Comparison of ENCODE assay signal across 8 cellular contexts in genomic region chr10:80662429-80663211, GRCh38.
DNase-seq lines count a peak whose midpoint lies in the region; ATAC-seq, FAIRE-seq and TF ChIP-seq lines count a peak whose summit lies in the region.

No MANE protein-coding gene starts in this region.

- TF ChIP-seq CTCF in dorsolateral prefrontal cortex (IDR thresholded peaks at IDR 0.05 in 54 of 56, conservative IDR thresholded peaks at IDR 0.05 in 2 of 56; ENCODE audit: low read depth in 1 of 56, partially characterized antibody in 56 of 56) (peak; percentile 76 to 97 (median 88)), liver (IDR thresholded peaks at IDR 0.05; ENCODE audit: low read depth, low read length, missing input control) (peak; percentile 77)

- WGBS in liver = 11% methylated on average over 19 of the region's 19 CpGs

- no peaks in the 10 kb centered on the region for H3K79me2 ChIP-seq in ACC112 (ENCODE audit: control insufficient read depth, insufficient read depth, low read length, unreplicated experiment)

- H3K4me1 ChIP-seq in ACC112 (ENCODE audit: control insufficient read depth, insufficient read depth, low read length, unreplicated experiment) (no peaks in the 10 kb centered on the region), liver (ENCODE audit: control insufficient read depth in 4 of 4, insufficient read depth in 4 of 4, low read length in 3 of 4) (peaks cover 0 to 6% (median 4%) of the 10 kb centered on the region in 4 donors)

- peak; percentile 67 for FAIRE-seq in GM18507 (lab: Jason Lieb, UNC)

- H3K27ac ChIP-seq in ACC112 (ENCODE audit: low read depth, low read length) = no peak overlapping the region
- H3K27ac ChIP-seq in dorsolateral prefrontal cortex = peak overlapping the region in 26 of 59 donors; percentile 10 to 79 (median 57)
- H3K27ac ChIP-seq in liver (ENCODE audit: low read depth in 1 of 2, low read length in 2 of 2) = no peak overlapping the region

- intact Hi-C loops in dorsolateral prefrontal cortex (cut with DNase I) = loop anchor here (5.0 kb wide), 2 partner anchors 210 to 260 kb away; partner anchors contain the start of gene TSPAN14 (in 1 of the 2)

- DNase-seq in GM18507 (ENCODE audit: extremely low spot score, insufficient read length, low read depth) = peak; percentile 39
- peak; percentile 56 for DNase-seq in NCI-H2227 treated with DMSO at 0.1 percent for 48 hours (lab: John Stamatoyannopoulos, UW)
- peak; percentile 60 to 69 for DNase-seq in activated CD4-positive, alpha-beta T cell treated with anti-CD3 and anti-CD28 coated beads, Interleukin-2, amount 50 U/mL, for 4 hours
- peak; percentile 62 to 89 (median 83) for DNase-seq in dorsolateral prefrontal cortex
- DNase-seq in stimulated activated CD4-positive, alpha-beta T cell treated with anti-CD3 and anti-CD28 coated beads, Interleukin-4, amount 100 ng/mL, for 24 hours = peak; percentile 71

- peak; percentile 73 for ATAC-seq in HG03064 (IDR thresholded peaks at IDR 0.05; ENCODE audit: low read depth, unreplicated experiment)

- H3K9ac ChIP-seq in liver (ENCODE audit: low read depth in 1 of 2, low read length in 2 of 2) = no peak overlapping the region

- H3K27me3 ChIP-seq in ACC112 (ENCODE audit: insufficient read depth, low read length) (peaks cover 6% of the 10 kb centered on the region; the same call in 1 of the 2 replicates), dorsolateral prefrontal cortex (no peaks in the 10 kb centered on the region), liver (ENCODE audit: control insufficient read depth in 4 of 4, insufficient read depth in 4 of 4, low read length in 3 of 4) (peaks cover 0 to 3% (median 0%) of the 10 kb centered on the region in 4 donors)

- TF ChIP-seq RAD21 in liver (IDR thresholded peaks at IDR 0.05) = peak; percentile 74 to 83

- H3K9me3 ChIP-seq in liver (ENCODE audit: control insufficient read depth in 4 of 4, low read length in 3 of 4) = peaks cover 0 to 1% (median 0%) of the 10 kb centered on the region in 4 donors

- H3K4me3 ChIP-seq in ACC112 (ENCODE audit: low read depth, low read length) = peak overlapping the region; percentile 61
- peak overlapping the region in 57 of 59 donors; percentile 3 to 66 (median 47) for H3K4me3 ChIP-seq in dorsolateral prefrontal cortex
- peak overlapping the region in 1 of 3 donors; percentile 1 for H3K4me3 ChIP-seq in liver (ENCODE audit: low read depth in 1 of 3, low read length in 3 of 3)

- H3K36me3 ChIP-seq in ACC112 (ENCODE audit: insufficient read depth, low read length) (no peaks in the 10 kb centered on the region), liver (ENCODE audit: control insufficient read depth in 4 of 4, insufficient read depth in 3 of 4, low read depth in 1 of 4, low read length in 3 of 4) (no peaks in the 10 kb centered on the region)

- peak overlapping the region; percentile 90 for H2AFZ ChIP-seq in ACC112 (ENCODE audit: low read length, unreplicated experiment)

TF ChIP-seq in liver, 16 proteins besides CTCF, POLR2A, EP300 and RAD21:
- no peak for TF ChIP-seq NR2F2 (IDR thresholded peaks at IDR 0.05)
- TF ChIP-seq FOXA2 (IDR thresholded peaks at IDR 0.05) = no peak
- TF ChIP-seq, protein P1, sequence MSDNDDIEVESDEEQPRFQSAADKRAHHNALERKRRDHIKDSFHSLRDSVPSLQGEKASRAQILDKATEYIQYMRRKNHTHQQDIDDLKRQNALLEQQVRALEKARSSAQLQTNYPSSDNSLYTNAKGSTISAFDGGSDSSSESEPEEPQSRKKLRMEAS (IDR thresholded peaks at IDR 0.05) = no peak
- no peak for TF ChIP-seq RXRA (IDR thresholded peaks at IDR 0.05)
- TF ChIP-seq, protein P2, sequence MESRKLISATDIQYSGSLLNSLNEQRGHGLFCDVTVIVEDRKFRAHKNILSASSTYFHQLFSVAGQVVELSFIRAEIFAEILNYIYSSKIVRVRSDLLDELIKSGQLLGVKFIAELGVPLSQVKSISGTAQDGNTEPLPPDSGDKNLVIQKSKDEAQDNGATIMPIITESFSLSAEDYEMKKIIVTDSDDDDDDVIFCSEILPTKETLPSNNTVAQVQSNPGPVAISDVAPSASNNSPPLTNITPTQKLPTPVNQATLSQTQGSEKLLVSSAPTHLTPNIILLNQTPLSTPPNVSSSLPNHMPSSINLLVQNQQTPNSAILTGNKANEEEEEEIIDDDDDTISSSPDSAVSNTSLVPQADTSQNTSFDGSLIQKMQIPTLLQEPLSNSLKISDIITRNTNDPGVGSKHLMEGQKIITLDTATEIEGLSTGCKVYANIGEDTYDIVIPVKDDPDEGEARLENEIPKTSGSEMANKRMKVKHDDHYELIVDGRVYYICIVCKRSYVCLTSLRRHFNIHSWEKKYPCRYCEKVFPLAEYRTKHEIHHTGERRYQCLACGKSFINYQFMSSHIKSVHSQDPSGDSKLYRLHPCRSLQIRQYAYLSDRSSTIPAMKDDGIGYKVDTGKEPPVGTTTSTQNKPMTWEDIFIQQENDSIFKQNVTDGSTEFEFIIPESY (IDR thresholded peaks at IDR 0.05) = no peak
- no peak for TF ChIP-seq EGR1 (IDR thresholded peaks at IDR 0.05; ENCODE audit: low read depth in 2 of 2)
- no peak for TF ChIP-seq HNF4A (conservative IDR thresholded peaks at IDR 0.05)
- TF ChIP-seq HNF4G (IDR thresholded peaks at IDR 0.05) = no peak
- TF ChIP-seq YY1 (IDR thresholded peaks at IDR 0.05) = no peak
- no peak for TF ChIP-seq FOXA1 (IDR thresholded peaks at IDR 0.05)
- TF ChIP-seq REST (IDR thresholded peaks at IDR 0.05) = no peak
TF ChIP-seq in liver: peak in this region for 0.
